25 cellular contexts compared by ENCODE assay signal in genomic region chr19:38588041-38588440, GRCh38. TPM values are rescaled to one million over a fixed set of nuclear protein-coding genes. Genes with fewer than 3 reads are reported as not detected.
"Had no signal": no experiment of that assay in that cellular context is flagged by ENCODE, and none has a peak within 500 bp of the region (broad histone marks: within the 10 kb centered on the region; RNA-seq: fewer than 3 reads in every experiment).

No MANE protein-coding gene starts in this region.

- H3K9me3 ChIP-seq: adrenal gland, body of pancreas, colonic mucosa, left ventricle myocardium inferior, ovary, right lobe of liver, thoracic aorta, uterus had no signal

- H3K4me3 Mint-ChIP-seq: activated naive CD8-positive, alpha-beta T cell treated with anti-CD3 and anti-CD28 coated beads for 36 hours; stimulated activated naive CD8-positive, alpha-beta T cell treated with anti-CD3 and anti-CD28 coated beads, Interleukin-15, Interleukin-2, amounts not matched to agents 100 ng/mL and 50 ng/mL, for 24 hours; T-helper 2 cell treated with Interferon-gamma antibody and Interleukin-4, amounts not matched to agents 5 μg/mL and 100 μg/mL, for 36 hours; type B pancreatic cell had no signal

- H3K4me3 ChIP-seq: adrenal gland, body of pancreas, colonic mucosa, left ventricle myocardium inferior, lung, ovary, right lobe of liver, thoracic aorta, uterus had no signal

- H3K4me1 ChIP-seq: adrenal gland, body of pancreas, colonic mucosa, left ventricle myocardium inferior, right lobe of liver, uterus had no signal

- FAIRE-seq: frontal cortex, islet of Langerhans had no signal

- H3K27me3 ChIP-seq: adrenal gland, body of pancreas, colonic mucosa, ovary, right lobe of liver, uterus had no signal

- H3K36me3 ChIP-seq: adrenal gland, colonic mucosa, left ventricle myocardium inferior, ovary, right lobe of liver, thoracic aorta, uterus had no signal

- ATAC-seq: body of pancreas, right lobe of liver had no signal

- H3K27ac Mint-ChIP-seq: activated naive CD8-positive, alpha-beta T cell treated with anti-CD3 and anti-CD28 coated beads for 36 hours; progenitor cell of endocrine pancreas; stimulated activated naive CD8-positive, alpha-beta T cell treated with anti-CD3 and anti-CD28 coated beads, Interleukin-15, Interleukin-2, amounts not matched to agents 100 ng/mL and 50 ng/mL, for 24 hours; T-helper 2 cell treated with Interferon-gamma antibody and Interleukin-4, amounts not matched to agents 5 μg/mL and 100 μg/mL, for 36 hours; type B pancreatic cell had no signal

- H3K27me3 Mint-ChIP-seq: activated naive CD8-positive, alpha-beta T cell treated with anti-CD3 and anti-CD28 coated beads for 36 hours; progenitor cell of endocrine pancreas; stimulated activated naive CD8-positive, alpha-beta T cell treated with anti-CD3 and anti-CD28 coated beads, Interleukin-15, Interleukin-2, amounts not matched to agents 100 ng/mL and 50 ng/mL, for 24 hours; type B pancreatic cell had no signal

- DNase-seq: activated CD4-positive, alpha-beta T cell treated with anti-CD3 and anti-CD28 coated beads for 4 hours; activated naive CD4-positive, alpha-beta T cell; activated naive CD8-positive, alpha-beta T cell treated with anti-CD3 and anti-CD28 coated beads for 36 hours; activated T-cell treated with anti-CD3 and anti-CD28 coated beads, Interleukin-2, amount 50 U/mL, for 1 hour; adrenal gland; aorta; body of pancreas; cerebellar nuclear complex; colonic mucosa; effector CD8-positive, alpha-beta T cell; left ventricle myocardium inferior; ovary; right lobe of liver; stimulated activated CD4-positive, alpha-beta T cell treated with anti-CD3 and anti-CD28 coated beads, Interleukin-2, amount 100 ng/mL, for 48 hours; T-helper 1 cell; uterus had no signal

- H3K36me3 Mint-ChIP-seq: type B pancreatic cell had no signal

- H3K27ac ChIP-seq: adrenal gland, body of pancreas, colonic mucosa, left ventricle myocardium inferior, ovary, right lobe of liver, thoracic aorta, uterus had no signal

- H3K9me3 Mint-ChIP-seq: activated naive CD8-positive, alpha-beta T cell treated with anti-CD3 and anti-CD28 coated beads for 36 hours; stimulated activated naive CD8-positive, alpha-beta T cell treated with anti-CD3 and anti-CD28 coated beads, Interleukin-15, Interleukin-2, amounts not matched to agents 100 ng/mL and 50 ng/mL, for 24 hours; T-helper 2 cell treated with Interferon-gamma antibody and Interleukin-4, amounts not matched to agents 5 μg/mL and 100 μg/mL, for 36 hours; type B pancreatic cell had no signal

RNA-seq across cellular contexts. Expression of gene MAP4K1, which starts 29.7 kb away (rescaled TPM):
- total RNA-seq: dermis microvascular lymphatic vessel endothelial cell had no signal
